In the genomic region with DNA sequence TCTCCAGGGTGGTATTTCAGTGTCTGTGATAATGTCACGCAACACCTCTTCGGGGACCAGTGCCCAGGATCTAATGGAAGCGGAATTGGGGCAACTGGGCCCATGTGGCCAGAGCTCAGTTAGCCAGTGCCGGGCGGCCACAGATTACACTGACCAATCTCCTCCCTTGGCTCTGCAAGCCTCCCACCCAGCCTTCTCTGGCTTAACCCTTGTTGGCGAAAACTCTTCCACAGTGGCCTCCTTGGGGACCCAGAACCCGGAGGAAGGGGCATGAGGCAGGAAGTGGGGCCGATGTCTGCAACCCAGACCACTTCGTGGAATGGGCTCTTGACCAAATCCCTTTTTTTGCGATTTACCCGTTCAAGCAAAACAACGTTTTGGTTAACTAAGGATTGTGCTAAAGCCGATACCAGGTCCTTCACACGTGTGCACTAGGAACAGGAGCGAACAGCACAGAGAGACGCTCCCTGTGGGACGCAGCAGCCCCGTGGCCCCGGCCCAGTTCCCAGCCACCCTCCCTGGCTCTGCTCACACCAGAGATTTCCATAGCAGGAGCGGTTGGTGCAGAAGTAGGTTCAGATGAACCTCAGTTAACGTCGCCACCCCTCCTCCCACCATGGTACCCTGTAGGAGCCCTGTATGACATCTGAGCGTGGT, we compare ENCODE assay signal across 1 cellular context.
TF ChIP-seq lines count a peak whose summit lies in the region.

No MANE protein-coding gene starts in this region.

TF ChIP-seq in endothelial cell of umbilical vein, 7 proteins besides CTCF, POLR2A, EP300 and RAD21:
- no peak for TF ChIP-seq EZH2 (IDR thresholded peaks at IDR 0.05; ENCODE audit: borderline replicate concordance, low read depth, low read length, severe bottlenecking)
- TF ChIP-seq JUN (IDR thresholded peaks at IDR 0.05; ENCODE audit: borderline replicate concordance, insufficient read depth, insufficient read length, low read depth), result no peak
- TF ChIP-seq FOS (IDR thresholded peaks at IDR 0.05; ENCODE audit: borderline replicate concordance, insufficient read depth, low read length), result no peak
- no peak for TF ChIP-seq MYC (IDR thresholded peaks at IDR 0.05; ENCODE audit: low read depth, low read length)
- TF ChIP-seq POLR2AphosphoS5 (IDR thresholded peaks at IDR 0.05; ENCODE audit: insufficient read depth, low read depth, low read length), result no peak
- TF ChIP-seq GATA2 (IDR thresholded peaks at IDR 0.05; ENCODE audit: insufficient read depth, insufficient read length, low read depth, low read length), result no peak
- TF ChIP-seq, protein P1, sequence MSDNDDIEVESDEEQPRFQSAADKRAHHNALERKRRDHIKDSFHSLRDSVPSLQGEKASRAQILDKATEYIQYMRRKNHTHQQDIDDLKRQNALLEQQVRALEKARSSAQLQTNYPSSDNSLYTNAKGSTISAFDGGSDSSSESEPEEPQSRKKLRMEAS (IDR thresholded peaks at IDR 0.05; ENCODE audit: insufficient read depth, insufficient read length), result no peak
